ENCODE assay signal across 1 cellular context in genomic region chr2:68417931-68418330, GRCh38.
TF ChIP-seq lines count a peak whose summit lies in the region.

No MANE protein-coding gene starts in this region.

TF ChIP-seq in K562, 482 proteins besides CTCF, POLR2A, EP300 and RAD21:
- no peak for TF ChIP-seq PTBP1 (IDR thresholded peaks at IDR 0.05; ENCODE audit: low read depth, low read length)
- 0 out of 2 replicates have a peak, but pooled peaks have one; percentile 21 for TF ChIP-seq ZNF197 (CRISPR knock-in tag; IDR thresholded peaks at IDR 0.05; ENCODE audit: low read depth)
- TF ChIP-seq SMAD4 (CRISPR knock-in tag; conservative IDR thresholded peaks at IDR 0.05) = no peak
- TF ChIP-seq NR0B1 (IDR thresholded peaks at IDR 0.05; ENCODE audit: partially characterized antibody) = no peak
- no peak for TF ChIP-seq SAP30 (IDR thresholded peaks at IDR 0.05; ENCODE audit: borderline replicate concordance, insufficient read depth, low read depth, low read length, poor library complexity, severe bottlenecking)
- TF ChIP-seq ZNF280B (CRISPR knock-in tag; IDR thresholded peaks at IDR 0.05) = no peak
- TF ChIP-seq PKNOX1 (IDR thresholded peaks at IDR 0.05) = peak; percentile 49
- no peak for TF ChIP-seq SRSF9 (IDR thresholded peaks at IDR 0.05; ENCODE audit: borderline replicate concordance, low read depth, low read length)
TF ChIP-seq in K562: peak in this region for 2.
